Comparison of ENCODE assay signal across 1 cellular context in the genomic region with DNA sequence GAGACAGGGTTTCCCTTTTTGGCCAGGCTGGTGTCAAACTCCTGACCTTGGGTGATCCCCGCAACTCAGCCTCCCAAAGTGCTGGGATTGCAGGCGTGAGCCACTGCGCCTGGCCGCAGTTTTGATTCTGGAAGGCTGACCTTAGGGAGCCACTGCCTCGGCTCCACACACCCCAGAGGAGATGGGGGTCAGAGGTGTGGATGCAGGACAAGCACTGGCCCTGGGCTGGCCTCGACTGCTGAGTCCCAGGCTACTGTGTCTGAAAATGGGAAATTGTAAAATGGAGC.
TF ChIP-seq lines count a peak whose summit lies in the region.

No MANE protein-coding gene starts in this region.

TF ChIP-seq in HepG2, 621 proteins besides CTCF, POLR2A, EP300 and RAD21:
- TF ChIP-seq EZH2 (conservative IDR thresholded peaks at IDR 0.05; ENCODE audit: low read depth, low read length) (no peak), ATF1 (CRISPR knock-in tag; IDR thresholded peaks at IDR 0.05) (no peak), GABPB1 (CRISPR knock-in tag; IDR thresholded peaks at IDR 0.05) (no peak)
